In genomic region chr9:121748727-121749546, GRCh38 we compare ENCODE assay signal across 11 cellular contexts.
A peak's percentile ranks its signal among the peaks of the same experiment; 100 is the strongest.
DNase-seq lines count a peak whose midpoint lies in the region; ATAC-seq, FAIRE-seq and TF ChIP-seq lines count a peak whose summit lies in the region.
"Had no signal": no experiment of that assay in that cellular context is flagged by ENCODE, and none has a peak within 500 bp of the region (broad histone marks: within the 10 kb centered on the region; RNA-seq: fewer than 3 reads in every experiment).

No MANE protein-coding gene starts in this region.

- WGBS in pancreas, 2 donors: 65 to 67% methylated on average over 11 of the region's 11 CpGs

- POLR2A ChIA-PET in activated CD4-positive, alpha-beta T cell treated with anti-CD3 and anti-CD28 coated beads, Interleukin-2, amount 10 ng/mL, durations not matched to agents 7 days and 5 days (lab: Charles Lee): no interaction called here

- H3K9me3 ChIP-seq in pancreas (no peaks in the 10 kb centered on the region), vagina (no peaks in the 10 kb centered on the region)

- H3K27ac ChIP-seq in foreskin keratinocyte (no peak overlapping the region), pancreas (peak overlapping the region in 3 of 4 donors; percentile 71 to 87 (median 80)), vagina (peak overlapping the region; percentile 57)
- H3K27ac ChIP-seq: 22Rv1 had no signal

- H3K27me3 ChIP-seq in foreskin keratinocyte (no peaks in the 10 kb centered on the region), pancreas (no peaks in the 10 kb centered on the region), vagina (no peaks in the 10 kb centered on the region)

- intact Hi-C loops in pancreas (cut with DNase I): no loop called here
- intact Hi-C loops in vagina (cut with DNase I): no loop called here

- ATAC-seq in foreskin keratinocyte (peak; percentile 9), pancreas (no peak)

- H3K36me3 ChIP-seq in pancreas (no peaks in the 10 kb centered on the region), vagina (no peaks in the 10 kb centered on the region)

- TF ChIP-seq POLR2A in vagina (IDR thresholded peaks at IDR 0.05): no peak

- H3K4me1 ChIP-seq in foreskin keratinocyte (no peaks in the 10 kb centered on the region), pancreas (peaks cover 0 to 22% (median 10%) of the 10 kb centered on the region in 3 donors), vagina (peaks cover 89% of the 10 kb centered on the region)

- H3K4me3 ChIP-seq in pancreas: no peak overlapping the region
- no peak overlapping the region for H3K4me3 ChIP-seq in vagina

- H3K27me3 Mint-ChIP-seq in activated CD4-positive, alpha-beta T cell treated with anti-CD3 and anti-CD28 coated beads, Interleukin-2, amount 10 ng/mL, durations not matched to agents 7 days and 5 days: no peaks in the 10 kb centered on the region

- peaks cover 20% of the 10 kb centered on the region for H3K4me1 Mint-ChIP-seq in activated CD4-positive, alpha-beta T cell treated with anti-CD3 and anti-CD28 coated beads, Interleukin-2, amount 10 ng/mL, durations not matched to agents 7 days and 5 days

- H3K9me3 Mint-ChIP-seq in activated CD4-positive, alpha-beta T cell treated with anti-CD3 and anti-CD28 coated beads, Interleukin-2, amount 10 ng/mL, durations not matched to agents 7 days and 5 days: no peaks in the 10 kb centered on the region
- H3K9me3 Mint-ChIP-seq: activated naive CD4-positive, alpha-beta T cell treated with anti-CD3 and anti-CD28 coated beads, Interleukin-2, amount 10 ng/mL, durations not matched to agents 7 days and 5 days had no signal

- CTCF ChIA-PET in activated CD4-positive, alpha-beta T cell treated with anti-CD3 and anti-CD28 coated beads, Interleukin-2, amount 10 ng/mL, durations not matched to agents 7 days and 5 days (lab: Charles Lee): interaction anchor here (1.2 kb wide), 1 partner anchor 14 kb away, joined by 3 read pairs; no protein-coding TSS in a partner anchor

- no peak for FAIRE-seq in pancreas (lab: Jason Lieb, UNC)
- no peak for FAIRE-seq in HTR-8/SVneo (lab: Jason Lieb, UNC)
- FAIRE-seq: endometrium had no signal

- peak overlapping the region; percentile 75 for H3K27ac Mint-ChIP-seq in activated CD4-positive, alpha-beta T cell treated with anti-CD3 and anti-CD28 coated beads, Interleukin-2, amount 10 ng/mL, durations not matched to agents 7 days and 5 days

- no peaks in the 10 kb centered on the region for H3K36me3 Mint-ChIP-seq in activated CD4-positive, alpha-beta T cell treated with anti-CD3 and anti-CD28 coated beads, Interleukin-2, amount 10 ng/mL, durations not matched to agents 7 days and 5 days (ENCODE audit: low read depth)
- H3K36me3 Mint-ChIP-seq: activated naive CD4-positive, alpha-beta T cell treated with anti-CD3 and anti-CD28 coated beads, Interleukin-2, amount 10 ng/mL, durations not matched to agents 7 days and 5 days had no signal

- no peak for TF ChIP-seq CTCF in foreskin keratinocyte (conservative IDR thresholded peaks at IDR 0.05)
- TF ChIP-seq CTCF in pancreas (IDR thresholded peaks at IDR 0.05): no peak
- no peak for TF ChIP-seq CTCF in vagina (IDR thresholded peaks at IDR 0.05)

- H3K4me3 Mint-ChIP-seq in activated CD4-positive, alpha-beta T cell treated with anti-CD3 and anti-CD28 coated beads, Interleukin-2, amount 10 ng/mL, durations not matched to agents 7 days and 5 days: no peak overlapping the region
- H3K4me3 Mint-ChIP-seq: activated naive CD4-positive, alpha-beta T cell treated with anti-CD3 and anti-CD28 coated beads, Interleukin-2, amount 10 ng/mL, durations not matched to agents 7 days and 5 days had no signal

- no peak for DNase-seq in activated CD4-positive, alpha-beta T cell treated with anti-CD3 and anti-CD28 coated beads, Interleukin-2, amount 10 ng/mL, durations not matched to agents 7 days and 5 days
- DNase-seq in activated CD4-positive, alpha-beta T cell treated with anti-CD3 and anti-CD28 coated beads for 4 hours: no peak
- DNase-seq in foreskin keratinocyte (peak in 1 of 2 donors; percentile 32), pancreas (no peak), vagina (ENCODE audit: extremely low spot score in 2 of 2) (no peak), HTR-8/SVneo (ENCODE audit: insufficient read length, low spot score) (no peak)
- no peak for DNase-seq in activated CD4-positive, alpha-beta T cell treated with anti-CD3 and anti-CD28 coated beads for 48 hours
- DNase-seq in activated naive CD4-positive, alpha-beta T cell treated with anti-CD3 and anti-CD28 coated beads, Interleukin-2, amount 50 U/mL, for 16 hours: no peak
